Comparison of ENCODE assay signal across 1 cellular context in the genomic region with DNA sequence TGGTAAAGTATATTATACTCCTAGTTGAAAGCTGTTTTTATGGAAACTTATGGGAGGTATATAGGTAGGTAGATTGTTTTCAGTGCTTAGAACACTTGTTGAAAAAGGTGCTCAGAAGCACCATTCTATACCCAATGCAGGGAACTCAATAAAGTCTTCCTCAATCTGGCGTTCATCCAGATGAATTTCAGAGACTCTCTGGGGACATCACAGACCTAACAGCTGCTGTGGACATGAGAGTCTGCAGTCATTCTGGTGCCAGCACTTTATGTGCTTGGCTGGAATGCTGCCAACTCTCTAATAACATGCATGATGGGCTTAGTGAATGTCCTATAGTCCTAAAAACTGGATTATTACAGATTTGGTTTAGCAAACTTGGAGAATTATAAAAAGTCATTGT.
TF ChIP-seq lines count a peak whose summit lies in the region.

No MANE protein-coding gene starts in this region.

TF ChIP-seq in HEK293, 187 proteins besides CTCF, POLR2A, EP300 and RAD21 (continued from another document and continues in another):
- TF ChIP-seq, protein P1, sequence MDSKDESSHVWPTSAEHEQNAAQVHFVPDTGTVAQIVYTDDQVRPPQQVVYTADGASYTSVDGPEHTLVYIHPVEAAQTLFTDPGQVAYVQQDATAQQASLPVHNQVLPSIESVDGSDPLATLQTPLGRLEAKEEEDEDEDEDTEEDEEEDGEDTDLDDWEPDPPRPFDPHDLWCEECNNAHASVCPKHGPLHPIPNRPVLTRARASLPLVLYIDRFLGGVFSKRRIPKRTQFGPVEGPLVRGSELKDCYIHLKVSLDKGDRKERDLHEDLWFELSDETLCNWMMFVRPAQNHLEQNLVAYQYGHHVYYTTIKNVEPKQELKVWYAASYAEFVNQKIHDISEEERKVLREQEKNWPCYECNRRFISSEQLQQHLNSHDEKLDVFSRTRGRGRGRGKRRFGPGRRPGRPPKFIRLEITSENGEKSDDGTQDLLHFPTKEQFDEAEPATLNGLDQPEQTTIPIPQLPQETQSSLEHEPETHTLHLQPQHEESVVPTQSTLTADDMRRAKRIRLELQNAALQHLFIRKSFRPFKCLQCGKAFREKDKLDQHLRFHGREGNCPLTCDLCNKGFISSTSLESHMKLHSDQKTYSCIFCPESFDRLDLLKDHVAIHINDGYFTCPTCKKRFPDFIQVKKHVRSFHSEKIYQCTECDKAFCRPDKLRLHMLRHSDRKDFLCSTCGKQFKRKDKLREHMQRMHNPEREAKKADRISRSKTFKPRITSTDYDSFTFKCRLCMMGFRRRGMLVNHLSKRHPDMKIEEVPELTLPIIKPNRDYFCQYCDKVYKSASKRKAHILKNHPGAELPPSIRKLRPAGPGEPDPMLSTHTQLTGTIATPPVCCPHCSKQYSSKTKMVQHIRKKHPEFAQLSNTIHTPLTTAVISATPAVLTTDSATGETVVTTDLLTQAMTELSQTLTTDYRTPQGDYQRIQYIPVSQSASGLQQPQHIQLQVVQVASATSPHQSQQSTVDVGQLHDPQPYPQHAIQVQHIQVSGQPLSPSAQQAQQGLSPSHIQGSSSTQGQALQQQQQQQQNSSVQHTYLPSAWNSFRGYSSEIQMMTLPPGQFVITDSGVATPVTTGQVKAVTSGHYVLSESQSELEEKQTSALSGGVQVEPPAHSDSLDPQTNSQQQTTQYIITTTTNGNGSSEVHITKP (tag by site-specific recombination; IDR thresholded peaks at IDR 0.05), result peak; percentile 28; the same call in 1 of the 2 replicates
- TF ChIP-seq ZBTB8A (tag by site-specific recombination; IDR thresholded peaks at IDR 0.05) (no peak), ZNF311 (tag by site-specific recombination; IDR thresholded peaks at IDR 0.05; ENCODE audit: borderline replicate concordance) (no peak), ZBTB21 (tag by site-specific recombination; IDR thresholded peaks at IDR 0.05) (no peak), ZNF610 (tag by site-specific recombination; IDR thresholded peaks at IDR 0.05; ENCODE audit: borderline replicate concordance) (peak; percentile 70; the same call in 1 of the 2 replicates), ZNF701 (tag by site-specific recombination; IDR thresholded peaks at IDR 0.05) (no peak), ZBTB48 (tag by site-specific recombination; IDR thresholded peaks at IDR 0.05) (no peak), ZNF626 (tag by site-specific recombination; IDR thresholded peaks at IDR 0.05) (0 out of 2 replicates have a peak, but pooled peaks have one; percentile 17), ZNF391 (tag by site-specific recombination; IDR thresholded peaks at IDR 0.05; ENCODE audit: borderline replicate concordance, low read depth) (no peak), ZNF664 (tag by site-specific recombination; IDR thresholded peaks at IDR 0.05) (no peak), ZNF558 (tag by site-specific recombination; IDR thresholded peaks at IDR 0.05) (peak; percentile 65; the same call in 1 of the 2 replicates), ZNF266 (tag by site-specific recombination; IDR thresholded peaks at IDR 0.05; ENCODE audit: low read depth) (no peak), GLI2 (tag by site-specific recombination; IDR thresholded peaks at IDR 0.05; ENCODE audit: borderline replicate concordance, low read depth) (no peak), KLF16 (tag by site-specific recombination; IDR thresholded peaks at IDR 0.05) (no peak), ZNF211 (tag by site-specific recombination; IDR thresholded peaks at IDR 0.05; ENCODE audit: low read depth) (no peak; the same call in 1 of the 2 replicates), HOXC10 (CRISPR knock-in tag; IDR thresholded peaks at IDR 0.05) (no peak), ZNF830 (tag by site-specific recombination; IDR thresholded peaks at IDR 0.05; ENCODE audit: low read depth) (no peak), ZNF76 (tag by site-specific recombination; IDR thresholded peaks at IDR 0.05; ENCODE audit: borderline replicate concordance, low read depth) (no peak), BCL11B (tag by site-specific recombination; IDR thresholded peaks at IDR 0.05; ENCODE audit: low read depth) (no peak), OSR2 (tag by site-specific recombination; IDR thresholded peaks at IDR 0.05) (peak; percentile 36; the same call in 1 of the 2 replicates), ZNF140 (tag by site-specific recombination; IDR thresholded peaks at IDR 0.05) (no peak), RBAK (tag by site-specific recombination; IDR thresholded peaks at IDR 0.05) (no peak), ZNF530 (tag by site-specific recombination; IDR thresholded peaks at IDR 0.05; ENCODE audit: low read depth) (no peak), ZNF302 (tag by site-specific recombination; IDR thresholded peaks at IDR 0.05; ENCODE audit: low read depth) (no peak), ZNF133 (tag by site-specific recombination; IDR thresholded peaks at IDR 0.05) (no peak), HOXA7 (CRISPR knock-in tag; IDR thresholded peaks at IDR 0.05; ENCODE audit: borderline replicate concordance) (no peak), GLI4 (tag by site-specific recombination; IDR thresholded peaks at IDR 0.05) (no peak), ZEB2 (tag by site-specific recombination; IDR thresholded peaks at IDR 0.05) (peak; percentile 61), MZF1 (tag by site-specific recombination; IDR thresholded peaks at IDR 0.05; ENCODE audit: borderline replicate concordance) (peak; percentile 61; the same call in 1 of the 2 replicates), ZNF37A (tag by site-specific recombination; IDR thresholded peaks at IDR 0.05) (no peak), IKZF3 (tag by site-specific recombination; IDR thresholded peaks at IDR 0.05) (peak; percentile 62), KLF8 (tag by site-specific recombination; IDR thresholded peaks at IDR 0.05) (peak; percentile 32)
- TF ChIP-seq, protein P2, sequence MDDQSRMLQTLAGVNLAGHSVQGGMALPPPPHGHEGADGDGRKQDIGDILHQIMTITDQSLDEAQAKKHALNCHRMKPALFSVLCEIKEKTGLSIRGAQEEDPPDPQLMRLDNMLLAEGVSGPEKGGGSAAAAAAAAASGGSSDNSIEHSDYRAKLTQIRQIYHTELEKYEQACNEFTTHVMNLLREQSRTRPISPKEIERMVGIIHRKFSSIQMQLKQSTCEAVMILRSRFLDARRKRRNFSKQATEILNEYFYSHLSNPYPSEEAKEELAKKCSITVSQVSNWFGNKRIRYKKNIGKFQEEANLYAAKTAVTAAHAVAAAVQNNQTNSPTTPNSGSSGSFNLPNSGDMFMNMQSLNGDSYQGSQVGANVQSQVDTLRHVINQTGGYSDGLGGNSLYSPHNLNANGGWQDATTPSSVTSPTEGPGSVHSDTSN (CRISPR knock-in tag; IDR thresholded peaks at IDR 0.05), result no peak
- TF ChIP-seq, protein P3, sequence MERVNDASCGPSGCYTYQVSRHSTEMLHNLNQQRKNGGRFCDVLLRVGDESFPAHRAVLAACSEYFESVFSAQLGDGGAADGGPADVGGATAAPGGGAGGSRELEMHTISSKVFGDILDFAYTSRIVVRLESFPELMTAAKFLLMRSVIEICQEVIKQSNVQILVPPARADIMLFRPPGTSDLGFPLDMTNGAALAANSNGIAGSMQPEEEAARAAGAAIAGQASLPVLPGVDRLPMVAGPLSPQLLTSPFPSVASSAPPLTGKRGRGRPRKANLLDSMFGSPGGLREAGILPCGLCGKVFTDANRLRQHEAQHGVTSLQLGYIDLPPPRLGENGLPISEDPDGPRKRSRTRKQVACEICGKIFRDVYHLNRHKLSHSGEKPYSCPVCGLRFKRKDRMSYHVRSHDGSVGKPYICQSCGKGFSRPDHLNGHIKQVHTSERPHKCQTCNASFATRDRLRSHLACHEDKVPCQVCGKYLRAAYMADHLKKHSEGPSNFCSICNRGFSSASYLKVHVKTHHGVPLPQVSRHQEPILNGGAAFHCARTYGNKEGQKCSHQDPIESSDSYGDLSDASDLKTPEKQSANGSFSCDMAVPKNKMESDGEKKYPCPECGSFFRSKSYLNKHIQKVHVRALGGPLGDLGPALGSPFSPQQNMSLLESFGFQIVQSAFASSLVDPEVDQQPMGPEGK (tag by site-specific recombination; IDR thresholded peaks at IDR 0.05), result 0 out of 2 replicates have a peak, but pooled peaks have one; percentile 29
- TF ChIP-seq, protein P4, sequence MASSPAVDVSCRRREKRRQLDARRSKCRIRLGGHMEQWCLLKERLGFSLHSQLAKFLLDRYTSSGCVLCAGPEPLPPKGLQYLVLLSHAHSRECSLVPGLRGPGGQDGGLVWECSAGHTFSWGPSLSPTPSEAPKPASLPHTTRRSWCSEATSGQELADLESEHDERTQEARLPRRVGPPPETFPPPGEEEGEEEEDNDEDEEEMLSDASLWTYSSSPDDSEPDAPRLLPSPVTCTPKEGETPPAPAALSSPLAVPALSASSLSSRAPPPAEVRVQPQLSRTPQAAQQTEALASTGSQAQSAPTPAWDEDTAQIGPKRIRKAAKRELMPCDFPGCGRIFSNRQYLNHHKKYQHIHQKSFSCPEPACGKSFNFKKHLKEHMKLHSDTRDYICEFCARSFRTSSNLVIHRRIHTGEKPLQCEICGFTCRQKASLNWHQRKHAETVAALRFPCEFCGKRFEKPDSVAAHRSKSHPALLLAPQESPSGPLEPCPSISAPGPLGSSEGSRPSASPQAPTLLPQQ (tag by site-specific recombination; IDR thresholded peaks at IDR 0.05), result no peak
- TF ChIP-seq, protein P5, sequence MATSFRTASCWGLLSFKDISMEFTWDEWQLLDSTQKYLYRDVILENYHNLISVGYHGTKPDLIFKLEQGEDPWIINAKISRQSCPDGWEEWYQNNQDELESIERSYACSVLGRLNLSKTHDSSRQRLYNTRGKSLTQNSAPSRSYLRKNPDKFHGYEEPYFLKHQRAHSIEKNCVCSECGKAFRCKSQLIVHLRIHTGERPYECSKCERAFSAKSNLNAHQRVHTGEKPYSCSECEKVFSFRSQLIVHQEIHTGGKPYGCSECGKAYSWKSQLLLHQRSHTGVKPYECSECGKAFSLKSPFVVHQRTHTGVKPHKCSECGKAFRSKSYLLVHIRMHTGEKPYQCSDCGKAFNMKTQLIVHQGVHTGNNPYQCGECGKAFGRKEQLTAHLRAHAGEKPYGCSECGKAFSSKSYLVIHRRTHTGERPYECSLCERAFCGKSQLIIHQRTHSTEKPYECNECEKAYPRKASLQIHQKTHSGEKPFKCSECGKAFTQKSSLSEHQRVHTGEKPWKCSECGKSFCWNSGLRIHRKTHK (tag by site-specific recombination; IDR thresholded peaks at IDR 0.05), result no peak
- TF ChIP-seq, protein P6, sequence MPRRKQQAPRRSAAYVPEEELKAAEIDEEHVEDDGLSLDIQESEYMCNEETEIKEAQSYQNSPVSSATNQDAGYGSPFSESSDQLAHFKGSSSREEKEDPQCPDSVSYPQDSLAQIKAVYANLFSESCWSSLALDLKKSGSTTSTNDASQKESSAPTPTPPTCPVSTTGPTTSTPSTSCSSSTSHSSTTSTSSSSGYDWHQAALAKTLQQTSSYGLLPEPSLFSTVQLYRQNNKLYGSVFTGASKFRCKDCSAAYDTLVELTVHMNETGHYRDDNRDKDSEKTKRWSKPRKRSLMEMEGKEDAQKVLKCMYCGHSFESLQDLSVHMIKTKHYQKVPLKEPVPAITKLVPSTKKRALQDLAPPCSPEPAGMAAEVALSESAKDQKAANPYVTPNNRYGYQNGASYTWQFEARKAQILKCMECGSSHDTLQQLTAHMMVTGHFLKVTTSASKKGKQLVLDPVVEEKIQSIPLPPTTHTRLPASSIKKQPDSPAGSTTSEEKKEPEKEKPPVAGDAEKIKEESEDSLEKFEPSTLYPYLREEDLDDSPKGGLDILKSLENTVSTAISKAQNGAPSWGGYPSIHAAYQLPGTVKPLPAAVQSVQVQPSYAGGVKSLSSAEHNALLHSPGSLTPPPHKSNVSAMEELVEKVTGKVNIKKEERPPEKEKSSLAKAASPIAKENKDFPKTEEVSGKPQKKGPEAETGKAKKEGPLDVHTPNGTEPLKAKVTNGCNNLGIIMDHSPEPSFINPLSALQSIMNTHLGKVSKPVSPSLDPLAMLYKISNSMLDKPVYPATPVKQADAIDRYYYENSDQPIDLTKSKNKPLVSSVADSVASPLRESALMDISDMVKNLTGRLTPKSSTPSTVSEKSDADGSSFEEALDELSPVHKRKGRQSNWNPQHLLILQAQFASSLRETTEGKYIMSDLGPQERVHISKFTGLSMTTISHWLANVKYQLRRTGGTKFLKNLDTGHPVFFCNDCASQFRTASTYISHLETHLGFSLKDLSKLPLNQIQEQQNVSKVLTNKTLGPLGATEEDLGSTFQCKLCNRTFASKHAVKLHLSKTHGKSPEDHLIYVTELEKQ (tag by site-specific recombination; IDR thresholded peaks at IDR 0.05; ENCODE audit: borderline replicate concordance), result no peak
- TF ChIP-seq, protein P7, sequence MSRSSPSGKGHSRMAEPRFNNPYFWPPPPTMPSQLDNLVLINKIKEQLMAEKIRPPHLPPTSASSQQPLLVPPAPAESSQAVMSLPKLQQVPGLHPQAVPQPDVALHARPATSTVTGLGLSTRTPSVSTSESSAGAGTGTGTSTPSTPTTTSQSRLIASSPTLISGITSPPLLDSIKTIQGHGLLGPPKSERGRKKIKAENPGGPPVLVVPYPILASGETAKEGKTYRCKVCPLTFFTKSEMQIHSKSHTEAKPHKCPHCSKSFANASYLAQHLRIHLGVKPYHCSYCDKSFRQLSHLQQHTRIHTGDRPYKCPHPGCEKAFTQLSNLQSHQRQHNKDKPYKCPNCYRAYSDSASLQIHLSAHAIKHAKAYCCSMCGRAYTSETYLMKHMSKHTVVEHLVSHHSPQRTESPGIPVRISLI (tag by site-specific recombination; IDR thresholded peaks at IDR 0.05), result no peak
- TF ChIP-seq, protein P8, sequence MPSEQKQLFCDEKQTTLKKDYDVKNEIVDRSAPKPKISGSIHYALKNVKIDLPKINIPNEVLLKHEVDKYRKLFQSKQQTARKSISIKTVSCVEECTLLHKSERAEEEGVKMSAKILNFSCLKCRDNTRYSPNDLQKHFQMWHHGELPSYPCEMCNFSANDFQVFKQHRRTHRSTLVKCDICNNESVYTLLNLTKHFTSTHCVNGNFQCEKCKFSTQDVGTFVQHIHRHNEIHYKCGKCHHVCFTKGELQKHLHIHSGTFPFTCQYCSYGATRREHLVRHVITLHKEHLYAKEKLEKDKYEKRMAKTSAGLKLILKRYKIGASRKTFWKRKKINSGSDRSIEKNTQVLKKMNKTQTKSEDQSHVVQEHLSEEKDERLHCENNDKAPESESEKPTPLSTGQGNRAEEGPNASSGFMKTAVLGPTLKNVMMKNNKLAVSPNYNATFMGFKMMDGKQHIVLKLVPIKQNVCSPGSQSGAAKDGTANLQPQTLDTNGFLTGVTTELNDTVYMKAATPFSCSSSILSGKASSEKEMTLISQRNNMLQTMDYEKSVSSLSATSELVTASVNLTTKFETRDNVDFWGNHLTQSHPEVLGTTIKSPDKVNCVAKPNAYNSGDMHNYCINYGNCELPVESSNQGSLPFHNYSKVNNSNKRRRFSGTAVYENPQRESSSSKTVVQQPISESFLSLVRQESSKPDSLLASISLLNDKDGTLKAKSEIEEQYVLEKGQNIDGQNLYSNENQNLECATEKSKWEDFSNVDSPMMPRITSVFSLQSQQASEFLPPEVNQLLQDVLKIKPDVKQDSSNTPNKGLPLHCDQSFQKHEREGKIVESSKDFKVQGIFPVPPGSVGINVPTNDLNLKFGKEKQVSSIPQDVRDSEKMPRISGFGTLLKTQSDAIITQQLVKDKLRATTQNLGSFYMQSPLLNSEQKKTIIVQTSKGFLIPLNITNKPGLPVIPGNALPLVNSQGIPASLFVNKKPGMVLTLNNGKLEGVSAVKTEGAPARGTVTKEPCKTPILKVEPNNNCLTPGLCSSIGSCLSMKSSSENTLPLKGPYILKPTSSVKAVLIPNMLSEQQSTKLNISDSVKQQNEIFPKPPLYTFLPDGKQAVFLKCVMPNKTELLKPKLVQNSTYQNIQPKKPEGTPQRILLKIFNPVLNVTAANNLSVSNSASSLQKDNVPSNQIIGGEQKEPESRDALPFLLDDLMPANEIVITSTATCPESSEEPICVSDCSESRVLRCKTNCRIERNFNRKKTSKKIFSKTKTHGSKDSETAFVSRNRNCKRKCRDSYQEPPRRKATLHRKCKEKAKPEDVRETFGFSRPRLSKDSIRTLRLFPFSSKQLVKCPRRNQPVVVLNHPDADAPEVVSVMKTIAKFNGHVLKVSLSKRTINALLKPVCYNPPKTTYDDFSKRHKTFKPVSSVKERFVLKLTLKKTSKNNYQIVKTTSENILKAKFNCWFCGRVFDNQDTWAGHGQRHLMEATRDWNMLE (tag by site-specific recombination; conservative IDR thresholded peaks at IDR 0.05; ENCODE audit: low read depth), result 0 out of 2 replicates have a peak, but pooled peaks have one; percentile 16
